Comparison of ENCODE assay signal across 9 cellular contexts in genomic region chr11:123640677-123641494, GRCh38. TPM values are rescaled to one million over a fixed set of nuclear protein-coding genes. Genes with fewer than 3 reads are reported as not detected.
DNase-seq lines count a peak whose midpoint lies in the region; ATAC-seq and TF ChIP-seq lines count a peak whose summit lies in the region.
"Had no signal": no experiment of that assay in that cellular context is flagged by ENCODE, and none has a peak within 500 bp of the region (broad histone marks: within the 10 kb centered on the region; RNA-seq: fewer than 3 reads in every experiment).

No MANE protein-coding gene starts in this region.

- H3K4me3 Mint-ChIP-seq in CD4-positive, alpha-beta T cell, result no peak overlapping the region

- no peak overlapping the region for H3K27ac ChIP-seq in CD4-positive, alpha-beta T cell (ENCODE audit: low read depth, low read length)
- H3K27ac ChIP-seq in adrenal gland, result no peak overlapping the region
- H3K27ac ChIP-seq: skin epidermis had no signal

- no peak for TF ChIP-seq POLR2A in adrenal gland (IDR thresholded peaks at IDR 0.05)

- H3K4me3 ChIP-seq in adrenal gland, result no peak overlapping the region
- H3K4me3 ChIP-seq: skin epidermis had no signal

- 22 to 30% (median 29%) methylated on average over 19 to 22 of the region's 22 CpGs for WGBS in adrenal gland, 4 donors

- H3K9me3 ChIP-seq in CD4-positive, alpha-beta T cell (ENCODE audit: control insufficient read depth, low read length), result no peaks in the 10 kb centered on the region
- no peaks in the 10 kb centered on the region for H3K9me3 ChIP-seq in adrenal gland (replicated peaks in 1 of 3)

- peak; percentile 19 to 64 (median 38) for DNase-seq in CD4-positive, alpha-beta T cell
- DNase-seq in HT1080 (ENCODE audit: low read depth), result peak; percentile 46
- DNase-seq in adrenal gland, result peak in 6 of 7 donors; percentile 36 to 79 (median 52)
- DNase-seq in iPS DF 4.7 (ENCODE audit: extremely low read depth, low spot score), result peak; percentile 62
- peak; percentile 53 for DNase-seq in stimulated activated CD4-positive, alpha-beta T cell treated with anti-CD3 and anti-CD28 coated beads, Interleukin-1b, Interleukin-23, amount 100 ng/mL, for 48 hours
- no peak for DNase-seq in mesenteric fat pad (ENCODE audit: low spot score)

- H3K27me3 ChIP-seq in CD4-positive, alpha-beta T cell (ENCODE audit: control insufficient read depth, insufficient read depth, low read length), result no peaks in the 10 kb centered on the region
- no peaks in the 10 kb centered on the region for H3K27me3 ChIP-seq in adrenal gland

- H3K27ac Mint-ChIP-seq in CD4-positive, alpha-beta T cell, result no peak overlapping the region

- peaks cover 38% of the 10 kb centered on the region for H3K27me3 Mint-ChIP-seq in CD4-positive, alpha-beta T cell

- peak; percentile 68 for TF ChIP-seq CTCF in CD4-positive, alpha-beta T cell (IDR thresholded peaks at IDR 0.05)
- TF ChIP-seq CTCF in adrenal gland (IDR thresholded peaks at IDR 0.05), result peak; percentile 57 to 78 (median 72)

- intact Hi-C loops in CD4-positive, alpha-beta T cell (cut with DNase I, micrococcal nuclease), result loop anchor here (1.0 kb wide), 1 partner anchor 66 kb away; no protein-coding TSS in a partner anchor
- intact Hi-C loops in adrenal gland (cut with DNase I), result loop anchor here (5.0 to 10.0 kb wide), 2 partner anchors 64 to 66 kb away; no protein-coding TSS in a partner anchor

- H3K9me3 Mint-ChIP-seq in CD4-positive, alpha-beta T cell, result no peaks in the 10 kb centered on the region

- no peaks in the 10 kb centered on the region for H3K4me1 Mint-ChIP-seq in CD4-positive, alpha-beta T cell (ENCODE audit: low read depth)

- CTCF ChIA-PET in CD4-positive, alpha-beta T cell (lab: Charles Lee), result interaction anchor here (2.3 kb wide), 1 partner anchor 67 kb away, joined by 16 read pairs; no protein-coding TSS in a partner anchor

- POLR2A ChIA-PET in CD4-positive, alpha-beta T cell (lab: Charles Lee), result no interaction called here

- ATAC-seq in CD4-positive, alpha-beta T cell (ENCODE audit: poor library complexity), result peak; percentile 80
- ATAC-seq in GM19328 (IDR thresholded peaks at IDR 0.05; ENCODE audit: unreplicated experiment) (peak; percentile 69), SK-N-SH treated with all-trans-retinoic acid at 6 μM for 48 hours (peak; percentile 98)

- H3K36me3 ChIP-seq in adrenal gland (replicated peaks in 1 of 2), result no peaks in the 10 kb centered on the region

- H3K4me1 ChIP-seq in adrenal gland (replicated peaks in 1 of 2), result no peaks in the 10 kb centered on the region

- no peaks in the 10 kb centered on the region for H3K36me3 Mint-ChIP-seq in CD4-positive, alpha-beta T cell (ENCODE audit: low read depth)

TF ChIP-seq in SK-N-SH treated with all-trans-retinoic acid at 6 μM for 48 hours, 23 proteins besides CTCF, POLR2A, EP300 and RAD21 (continues in another document):
- TF ChIP-seq TCF4 (CRISPR knock-in tag; IDR thresholded peaks at IDR 0.05; ENCODE audit: borderline replicate concordance) (no peak), PATZ1 (CRISPR knock-in tag; IDR thresholded peaks at IDR 0.05; ENCODE audit: borderline replicate concordance) (no peak), OSR1 (CRISPR knock-in tag; IDR thresholded peaks at IDR 0.05) (no peak), CSRNP3 (CRISPR knock-in tag; IDR thresholded peaks at IDR 0.05) (no peak), CREB5 (CRISPR knock-in tag; IDR thresholded peaks at IDR 0.05; ENCODE audit: low read depth) (no peak), POU6F1 (CRISPR knock-in tag; IDR thresholded peaks at IDR 0.05; ENCODE audit: borderline replicate concordance, low read depth) (no peak), ESRRG (CRISPR knock-in tag; IDR thresholded peaks at IDR 0.05) (no peak), ISL1 (CRISPR knock-in tag; IDR thresholded peaks at IDR 0.05) (no peak), ZFP3 (CRISPR knock-in tag; IDR thresholded peaks at IDR 0.05) (no peak), ARNTL (CRISPR knock-in tag; IDR thresholded peaks at IDR 0.05; ENCODE audit: borderline replicate concordance, low read depth) (no peak), TSHZ2 (CRISPR knock-in tag; IDR thresholded peaks at IDR 0.05) (no peak), ZFP30 (CRISPR knock-in tag; IDR thresholded peaks at IDR 0.05) (no peak), PPARA (CRISPR knock-in tag; IDR thresholded peaks at IDR 0.05; ENCODE audit: borderline replicate concordance) (no peak)

RNA-seq across cellular contexts. Expression of gene SCN3B, which starts 13.5 kb away (rescaled TPM):
- not detected for total RNA-seq in CD4-positive, alpha-beta T cell
- total RNA-seq in HT1080 (2014; rRNA removed; shearing (Covaris generic)), result 0.03 and 0.06 TPM in 2 replicates
- polyA plus RNA-seq in HT1080 (2015; cell fraction: cytosol; rRNA removed), result 0.01 TPM in 2 replicates
- polyA plus RNA-seq in HT1080 (2015; cell fraction: nucleus; rRNA removed), result 0.02 and 0.06 TPM in 2 replicates
- total RNA-seq in adrenal gland, result 1 to 10 TPM in 4 of 8 donors, under 1 TPM in 3, not detected in 1; 0.36 to 9.5 (median 1.7) TPM
- 10 to 100 TPM in 1 of 3 donors, 1 to 10 TPM in 2; 2.3 to 10.5 (median 7.0) TPM for polyA plus RNA-seq in adrenal gland
- 1.3 TPM for total RNA-seq in mesenteric fat pad
